Comparison of ENCODE assay signal across 8 cellular contexts in the genomic region with DNA sequence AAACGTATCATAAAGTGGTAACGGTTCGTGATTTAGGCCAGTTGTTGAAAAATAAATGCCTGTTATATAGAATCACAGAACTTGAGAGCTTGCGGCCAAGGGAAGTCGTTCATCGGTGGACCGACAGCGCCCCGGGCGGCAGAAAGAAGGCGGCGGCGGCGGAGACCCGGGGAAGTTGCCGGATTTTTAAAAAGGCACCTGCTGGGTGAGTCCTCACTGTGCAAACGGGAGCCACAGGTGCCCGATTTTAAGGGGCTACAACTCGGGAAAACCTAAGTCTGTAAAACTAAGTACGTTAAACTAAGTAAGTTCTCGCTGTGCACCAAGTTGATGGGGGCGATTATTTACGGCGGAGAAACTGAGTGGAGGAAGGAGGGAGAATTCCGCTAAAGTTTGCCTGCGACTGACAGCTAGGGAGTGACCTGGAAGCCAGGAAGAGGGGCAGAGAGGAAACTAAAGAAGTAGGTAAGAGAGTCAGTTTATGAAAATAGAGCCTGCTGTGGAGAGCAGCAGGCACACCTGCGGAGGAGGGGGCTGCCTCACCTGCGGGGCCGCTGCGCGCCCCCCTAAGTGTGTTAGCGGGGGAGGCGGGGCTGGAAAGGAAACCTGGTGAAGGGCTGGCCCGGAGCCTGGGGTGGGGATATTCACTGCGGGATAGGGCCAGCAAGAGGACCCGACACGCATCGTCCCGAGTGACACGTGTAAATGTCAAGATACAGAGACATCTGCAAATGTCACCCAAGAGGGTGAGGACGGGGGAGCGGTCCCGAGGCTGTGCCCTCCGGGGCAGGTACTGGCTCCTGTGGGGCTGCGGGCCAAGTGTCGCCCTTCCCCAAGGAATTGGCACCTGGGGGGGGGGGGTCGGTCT. TPM values are rescaled to one million over a fixed set of nuclear protein-coding genes. Genes with fewer than 3 reads are reported as not detected.
A peak's percentile ranks its signal among the peaks of the same experiment; 100 is the strongest.
DNase-seq lines count a peak whose midpoint lies in the region; ATAC-seq, FAIRE-seq and TF ChIP-seq lines count a peak whose summit lies in the region.

No MANE protein-coding gene starts in this region.

- peaks cover 64% of the 10 kb centered on the region for H3K27me3 Mint-ChIP-seq in brain

- ATAC-seq in gastrocnemius medialis, result no peak
- ATAC-seq in HG03439 (IDR thresholded peaks at IDR 0.05; ENCODE audit: unreplicated experiment), result no peak

- DNase-seq in NCI-H1694 treated with DMSO at 0.1 percent for 48 hours (lab: John Stamatoyannopoulos, UW) (peak; percentile 0), NCI-H1694 (lab: John Stamatoyannopoulos, UW) (no peak), RPMI7951 (ENCODE audit: low read depth) (peak; percentile 64), gastrocnemius medialis (no peak), GM12892 (ENCODE audit: insufficient read length) (no peak)

- peak overlapping the region; percentile 86 to 94 (median 92) for H3K4me3 Mint-ChIP-seq in brain

- H3K4me1 Mint-ChIP-seq in brain, result peaks cover 35% of the 10 kb centered on the region

- TF ChIP-seq CTCF in brain (conservative IDR thresholded peaks at IDR 0.05), result peak; percentile 84 to 88
- peak in 3 of 5 experiments; percentile 38 to 51 (median 42) for TF ChIP-seq CTCF in gastrocnemius medialis (IDR thresholded peaks at IDR 0.05 in 4 of 5, conservative IDR thresholded peaks at IDR 0.05 in 1 of 5)

- TF ChIP-seq POLR2A in gastrocnemius medialis (IDR thresholded peaks at IDR 0.05) (no peak), GM12892 (IDR thresholded peaks at IDR 0.05; ENCODE audit: low read depth, low read length) (no peak)

- H3K27me3 ChIP-seq in iPS-18a (ENCODE audit: control insufficient read depth, insufficient read depth, low read length) (peaks cover 46% of the 10 kb centered on the region), gastrocnemius medialis (peaks cover 10 to 25% (median 20%) of the 10 kb centered on the region in 3 donors)

- H3K36me3 ChIP-seq in iPS-18a (ENCODE audit: control insufficient read depth, low read depth, low read length), result no peaks in the 10 kb centered on the region
- H3K36me3 ChIP-seq in gastrocnemius medialis, result no peaks in the 10 kb centered on the region

- H3K9me3 Mint-ChIP-seq in brain, result peaks cover 5 to 24% (median 12%) of the 10 kb centered on the region in 5 experiments

- H3K9ac ChIP-seq in iPS-18a (ENCODE audit: low read length), result no peak overlapping the region

- H3K4me3 ChIP-seq in iPS-18a (ENCODE audit: low read length) (peak overlapping the region; percentile 53), gastrocnemius medialis (peak overlapping the region; percentile 9 to 45 (median 24))

- intact Hi-C loops in gastrocnemius medialis (cut with DNase I; ENCODE audit: low total_unique reads), result no loop called here

- H3K9me3 ChIP-seq in iPS-18a (ENCODE audit: control insufficient read depth, low read depth, low read length), result no peaks in the 10 kb centered on the region
- H3K9me3 ChIP-seq in gastrocnemius medialis, result no peaks in the 10 kb centered on the region

- FAIRE-seq in GM12892 (lab: Jason Lieb, UNC), result no peak

- in situ Hi-C loops in gastrocnemius medialis (cut with MboI; ENCODE audit: low sequenced_read_pairs in 4 of 4), result loop anchor here in 1 of 4 donors (25.0 kb wide), 1 partner anchor 400 kb away; no protein-coding TSS in a partner anchor

- peaks cover 4% of the 10 kb centered on the region for H3K4me1 ChIP-seq in iPS-18a (ENCODE audit: control insufficient read depth, low read depth, low read length)
- peaks cover 0 to 5% of the 10 kb centered on the region in 2 donors for H3K4me1 ChIP-seq in gastrocnemius medialis

- peaks cover 13% of the 10 kb centered on the region for H3K36me3 Mint-ChIP-seq in brain

- no peak overlapping the region for H3K27ac ChIP-seq in iPS-18a (ENCODE audit: low read length)
- no peak overlapping the region for H3K27ac ChIP-seq in gastrocnemius medialis

- peak overlapping the region in 4 of 5 experiments; percentile 55 to 87 (median 82) for H3K27ac Mint-ChIP-seq in brain

RNA-seq across cellular contexts. Expression of gene ADAM12, which starts 1.0 kb away (rescaled TPM):
- 34.8 and 38.6 TPM in 2 replicates for total RNA-seq in RPMI7951 (2014; rRNA removed; shearing (Covaris generic))
- 1.4 TPM for polyA plus RNA-seq in brain (ENCODE audit: insufficient read depth, low read depth, low replicate concordance)
- total RNA-seq in gastrocnemius medialis, result under 1 TPM in 1 of 4 donors, not detected in 3; 0.10 TPM
- polyA plus RNA-seq in GM12892 (2012; ENCODE audit: missing spikeins), result 0.13 TPM

Comparison
In these comparisons a context has a peak if more than half of its experiments do, and no peak if none do; other contexts are left out.
1. DNase-seq: peak in NCI-H1694 treated with DMSO at 0.1 percent for 48 hours (single experiment) and RPMI7951 (single experiment); none in NCI-H1694 (single experiment), gastrocnemius medialis (0 of 2) and GM12892 (single experiment).
2. RNA of gene ADAM12, which starts 1.0 kb away (total RNA-seq): 34.8 to 38.6 TPM in RPMI7951; 0.10 TPM in gastrocnemius medialis; every median in the first group is over 10 times any median in the second.